In genomic region chr14:53108292-53108937, GRCh38 we compare ENCODE assay signal across 9 cellular contexts. TPM values are rescaled to one million over a fixed set of nuclear protein-coding genes. Genes with fewer than 3 reads are reported as not detected.
DNase-seq lines count a peak whose midpoint lies in the region; ATAC-seq, FAIRE-seq and TF ChIP-seq lines count a peak whose summit lies in the region.
"Had no signal": no experiment of that assay in that cellular context is flagged by ENCODE, and none has a peak within 500 bp of the region (broad histone marks: within the 10 kb centered on the region; RNA-seq: fewer than 3 reads in every experiment).

No MANE protein-coding gene starts in this region.

- no peaks in the 10 kb centered on the region for H3K9me3 Mint-ChIP-seq in astrocyte (ENCODE audit: unreplicated experiment)

- H3K4me3 ChIP-seq in astrocyte (ENCODE audit: insufficient read depth, low read depth, low read length) = no peak overlapping the region
- peak overlapping the region in 3 of 4 donors; percentile 1 to 23 (median 5) for H3K4me3 ChIP-seq in sigmoid colon

- no peak for TF ChIP-seq EP300 in sigmoid colon (IDR thresholded peaks at IDR 0.05)

- no peaks in the 10 kb centered on the region for H3K27me3 ChIP-seq in astrocyte (ENCODE audit: insufficient read depth, low read length)
- H3K27me3 ChIP-seq in sigmoid colon = no peaks in the 10 kb centered on the region

- H4K20me1 ChIP-seq in astrocyte (ENCODE audit: insufficient read depth, low read length) = peaks cover 7% of the 10 kb centered on the region

- H3K27me3 Mint-ChIP-seq in astrocyte (ENCODE audit: low read depth, unreplicated experiment) = no peaks in the 10 kb centered on the region

- H3K9me3 ChIP-seq in astrocyte (ENCODE audit: insufficient read depth, low read depth, low read length) = peaks cover 2% of the 10 kb centered on the region
- H3K9me3 ChIP-seq in sigmoid colon = peaks cover 0 to 3% (median under 1%) of the 10 kb centered on the region in 4 donors

- peaks cover 3% of the 10 kb centered on the region for H3K36me3 Mint-ChIP-seq in astrocyte (ENCODE audit: low read depth, unreplicated experiment)

- H3K4me1 ChIP-seq in astrocyte (ENCODE audit: insufficient read depth, low read length) (no peaks in the 10 kb centered on the region), sigmoid colon (peaks cover 0 to 3% (median 0%) of the 10 kb centered on the region in 4 donors)

- H3K27ac Mint-ChIP-seq in astrocyte (ENCODE audit: unreplicated experiment) = no peak overlapping the region

- H3K4me2 ChIP-seq in astrocyte (ENCODE audit: low read length) = no peak overlapping the region

- no peak for ATAC-seq in HG02884 (IDR thresholded peaks at IDR 0.05; ENCODE audit: unreplicated experiment)

- no peak overlapping the region for H2AFZ ChIP-seq in astrocyte (ENCODE audit: low read depth, low read length)

- H3K27ac ChIP-seq in astrocyte (ENCODE audit: low read depth, low read length) (no peak overlapping the region), sigmoid colon (peak overlapping the region in 2 of 4 donors; percentile 18 to 42)

- TF ChIP-seq CTCF in astrocyte (IDR thresholded peaks at IDR 0.05; ENCODE audit: insufficient read depth, low read depth, low read length) = no peak
- TF ChIP-seq CTCF in sigmoid colon (IDR thresholded peaks at IDR 0.05) = no peak
- no peak for TF ChIP-seq CTCF in D721Med (IDR thresholded peaks at IDR 0.05; ENCODE audit: insufficient read depth, missing control alignments)

- intact Hi-C loops in sigmoid colon (cut with DNase I) = no loop called here

- H3K36me3 ChIP-seq in astrocyte (ENCODE audit: insufficient read depth, low read length) = no peaks in the 10 kb centered on the region
- no peaks in the 10 kb centered on the region for H3K36me3 ChIP-seq in sigmoid colon

- H3K4me1 Mint-ChIP-seq in astrocyte (ENCODE audit: low read depth, unreplicated experiment) = no peaks in the 10 kb centered on the region

- no peaks in the 10 kb centered on the region for H3K79me2 ChIP-seq in astrocyte (ENCODE audit: insufficient read depth, low read length)

- H3K9ac ChIP-seq in astrocyte (ENCODE audit: low read length) = no peak overlapping the region

- DNase-seq in GM03348 (ENCODE audit: low spot score) (peak; percentile 20), HT1080 (ENCODE audit: low read depth) (peak; percentile 20), astrocyte (ENCODE audit: low read depth) (no peak), sigmoid colon (no peak), D721Med (ENCODE audit: insufficient read length, low spot score) (no peak), SHP77 treated with DMSO at 0.1 percent for 48 hours (lab: John Stamatoyannopoulos, UW) (no peak), LoVo (ENCODE audit: low spot score) (no peak)
- DNase-seq: hypothalamus had no signal

- no peak for TF ChIP-seq POLR2A in sigmoid colon (IDR thresholded peaks at IDR 0.05)

- WGBS in sigmoid colon, 2 donors = 73 to 88% methylated on average over 7 of the region's 7 CpGs

- FAIRE-seq in astrocyte (lab: Jason Lieb, UNC) = peak; percentile 13
- no peak for FAIRE-seq in D721Med (lab: Jason Lieb, UNC)

- no peak overlapping the region for H3K4me3 Mint-ChIP-seq in astrocyte (ENCODE audit: unreplicated experiment)

RNA-seq across cellular contexts. Expression of gene DDHD1, which starts 44.7 kb away (rescaled TPM):
- total RNA-seq in HT1080 (2014; rRNA removed; shearing (Covaris generic)) = 7.3 and 8.3 TPM in 2 replicates
- 5.4 and 7.1 TPM in 2 replicates for polyA plus RNA-seq in HT1080 (2015; cell fraction: cytosol; rRNA removed)
- 17.1 and 18.7 TPM in 2 replicates for polyA plus RNA-seq in HT1080 (2015; cell fraction: nucleus; rRNA removed)
- total RNA-seq in astrocyte (14.5 and 15.2 TPM in 2 replicates), sigmoid colon (10 to 100 TPM; 15.2 to 21.4 (median 17.9) TPM)
- 1 to 10 TPM; 1.2 to 4.8 (median 1.2) TPM for polyA plus RNA-seq in sigmoid colon

Comparison
In these comparisons a context has a peak if more than half of its experiments do, and no peak if none do; other contexts are left out.
1. DNase-seq: peak in GM03348 (single experiment) and HT1080 (single experiment); none in astrocyte (single experiment), sigmoid colon (single experiment), D721Med (single experiment), SHP77 treated with DMSO at 0.1 percent for 48 hours (single experiment) and LoVo (single experiment).